ENCODE assay signal across 23 cellular contexts in genomic region chr19:50819636-50820035, GRCh38. TPM values are rescaled to one million over a fixed set of nuclear protein-coding genes. Genes with fewer than 3 reads are reported as not detected.
DNase-seq lines count a peak whose midpoint lies in the region; ATAC-seq, FAIRE-seq and TF ChIP-seq lines count a peak whose summit lies in the region.
"Had no signal": no experiment of that assay in that cellular context is flagged by ENCODE, and none has a peak within 500 bp of the region (broad histone marks: within the 10 kb centered on the region; RNA-seq: fewer than 3 reads in every experiment).

No MANE protein-coding gene starts in this region.

- H3K4me3 Mint-ChIP-seq in activated B cell treated with CpG ODN at 0.5 μM for 24 hours (peak overlapping the region; percentile 74), memory B cell (peak overlapping the region; percentile 86)

- H3K9me3 ChIP-seq in BLaER1: no peaks in the 10 kb centered on the region
- H3K9me3 ChIP-seq: Caco-2, mucosa of descending colon, vagina had no signal

- peaks cover 10% of the 10 kb centered on the region for H3K27me3 Mint-ChIP-seq in activated B cell treated with CpG ODN at 0.5 μM for 24 hours
- H3K27me3 Mint-ChIP-seq in memory B cell: peaks cover 5% of the 10 kb centered on the region

- no peak for ATAC-seq in activated B cell treated with CpG ODN at 0.5 μM for 24 hours (ENCODE audit: low read depth)
- no peak for ATAC-seq in memory B cell (ENCODE audit: low read depth)
- ATAC-seq: left lung, mucosa of descending colon had no signal

- peak overlapping the region; percentile 71 for H3K9ac ChIP-seq in BLaER1

- CTCF ChIA-PET in activated B cell treated with CpG ODN at 0.5 μM for 24 hours (lab: Charles Lee): no interaction called here

- H3K4me1 Mint-ChIP-seq in activated B cell treated with CpG ODN at 0.5 μM for 24 hours: peaks cover 69% of the 10 kb centered on the region
- peaks cover 50% of the 10 kb centered on the region for H3K4me1 Mint-ChIP-seq in memory B cell

- POLR2A ChIA-PET in activated B cell treated with CpG ODN at 0.5 μM for 24 hours (lab: Charles Lee): interaction anchor here (0.6 to 1.8 kb wide), 4 partner anchors 15 to 488 kb away, joined by 4 to 11 read pairs (median 5); no protein-coding TSS in a partner anchor

- H3K36me3 Mint-ChIP-seq in activated B cell treated with CpG ODN at 0.5 μM for 24 hours (ENCODE audit: low read depth) (no peaks in the 10 kb centered on the region), memory B cell (no peaks in the 10 kb centered on the region)
- H3K36me3 Mint-ChIP-seq: activated CD4-positive, alpha-beta memory T cell treated with anti-CD3 and anti-CD28 coated beads for 36 hours had no signal

- H3K27me3 ChIP-seq in BLaER1: no peaks in the 10 kb centered on the region
- H3K27me3 ChIP-seq: vagina had no signal

- H3K4me1 ChIP-seq in BLaER1: peaks cover 76% of the 10 kb centered on the region

- TF ChIP-seq CTCF in GM12864 (IDR thresholded peaks at IDR 0.05; ENCODE audit: low read depth, low read length, missing control alignments): no peak
- TF ChIP-seq CTCF in activated B cell treated with CpG ODN at 0.5 μM for 24 hours (IDR thresholded peaks at IDR 0.05): no peak
- TF ChIP-seq CTCF in D721Med (IDR thresholded peaks at IDR 0.05; ENCODE audit: insufficient read depth, missing control alignments): no peak

- H3K27ac Mint-ChIP-seq in activated B cell treated with CpG ODN at 0.5 μM for 24 hours: peak overlapping the region; percentile 71
- H3K27ac Mint-ChIP-seq in memory B cell: peak overlapping the region; percentile 81
- H3K27ac Mint-ChIP-seq: activated CD4-positive, alpha-beta memory T cell treated with anti-CD3 and anti-CD28 coated beads for 36 hours; activated naive CD8-positive, alpha-beta T cell; activated T-cell treated with anti-CD3 and anti-CD28 coated beads, Interleukin-2, amount 50 U/mL, for 24 hours had no signal

- no peaks in the 10 kb centered on the region for H3K9me3 Mint-ChIP-seq in activated B cell treated with CpG ODN at 0.5 μM for 24 hours
- H3K9me3 Mint-ChIP-seq in memory B cell: no peaks in the 10 kb centered on the region
- H3K9me3 Mint-ChIP-seq: activated CD4-positive, alpha-beta memory T cell treated with anti-CD3 and anti-CD28 coated beads for 36 hours; activated T-cell treated with anti-CD3 and anti-CD28 coated beads, Interleukin-2, amount 50 U/mL, for 24 hours had no signal

- FAIRE-seq in D721Med (lab: Jason Lieb, UNC): no peak

- H3K4me3 ChIP-seq in BLaER1 (peak overlapping the region; percentile 54), GM12864 (ENCODE audit: low read depth, low read length) (peak overlapping the region; percentile 60)
- H3K4me3 ChIP-seq: left lung, mucosa of descending colon, vagina had no signal

- no peak for DNase-seq in GM12864 (ENCODE audit: low read depth)
- DNase-seq in activated B cell treated with CpG ODN at 0.5 μM for 24 hours: no peak
- DNase-seq in memory B cell (ENCODE audit: low spot score in 2 of 2): no peak
- no peak for DNase-seq in SW 1271 (lab: John Stamatoyannopoulos, UW)
- no peak for DNase-seq in HT-29 (ENCODE audit: low spot score)
- no peak for DNase-seq in stimulated activated CD4-positive, alpha-beta T cell treated with anti-CD3 and anti-CD28 coated beads, Interleukin-1b, Interleukin-23, amount 100 ng/mL, for 48 hours
- DNase-seq in D721Med (ENCODE audit: insufficient read length, low spot score): no peak
- DNase-seq: activated CD4-positive, alpha-beta memory T cell treated with anti-CD3 and anti-CD28 coated beads for 36 hours; activated T-cell treated with anti-CD3 and anti-CD28 coated beads, Interleukin-2, amount 50 U/mL, for 24 hours; Caco-2; foreskin melanocyte; left lung; NCI-H187 treated with DMSO at 0.1 percent for 48 hours; NCI-H446; stimulated activated CD4-positive, alpha-beta T cell treated with anti-CD3 and anti-CD28 coated beads, Interleukin-2, amount 100 ng/mL, for 24 hours had no signal

- no peaks in the 10 kb centered on the region for H3K36me3 ChIP-seq in BLaER1
- H3K36me3 ChIP-seq: left lung, vagina had no signal

- intact Hi-C loops in activated B cell treated with CpG ODN at 0.5 μM for 24 hours (cut with micrococcal nuclease): no loop called here

- 0 out of 2 replicates have a peak overlapping the region, but pooled peaks have one; percentile 78 for H3K27ac ChIP-seq in BLaER1
- H3K27ac ChIP-seq: left lung, vagina had no signal

- peak overlapping the region; percentile 91 for H3K4me2 ChIP-seq in BLaER1

- H4K20me1 ChIP-seq in BLaER1: no peaks in the 10 kb centered on the region

RNA-seq across cellular contexts. Expression of gene KLK1, which starts 4.0 kb away (rescaled TPM):
- 10.0 and 13.0 TPM in 2 replicates for total RNA-seq in activated B cell treated with CpG ODN at 0.5 μM for 24 hours
- total RNA-seq in HT-29 (2014; rRNA removed; shearing (Covaris generic)): 3.4 and 4.6 TPM in 2 replicates
- total RNA-seq: G401, M059J, osteocyte, RPMI7951, vagina had no signal

RNA-seq across cellular contexts. Expression of gene KLK15, which starts 13.7 kb away (rescaled TPM):
- not detected in 2 replicates for total RNA-seq in activated B cell treated with CpG ODN at 0.5 μM for 24 hours
- not detected in 2 replicates for total RNA-seq in HT-29 (2014; rRNA removed; shearing (Covaris generic))
- total RNA-seq: activated CD4-positive, alpha-beta memory T cell treated with anti-CD3 and anti-CD28 coated beads for 36 hours; Caco-2; G401; left lung; M059J; osteocyte; RPMI7951; vagina had no signal

RNA-seq across cellular contexts. Expression of gene ACP4, which starts 29.4 kb away (rescaled TPM):
- not detected in 2 replicates for total RNA-seq in activated B cell treated with CpG ODN at 0.5 μM for 24 hours
- total RNA-seq in HT-29 (2014; rRNA removed; shearing (Covaris generic)): not detected in 2 replicates
- total RNA-seq: activated CD4-positive, alpha-beta memory T cell treated with anti-CD3 and anti-CD28 coated beads for 36 hours; Caco-2; G401; left lung; M059J; mucosa of descending colon; osteocyte; RPMI7951; vagina had no signal

RNA-seq across cellular contexts. Expression of gene KLK3, which starts 35.1 kb away (rescaled TPM):
- not detected in 2 replicates for total RNA-seq in activated B cell treated with CpG ODN at 0.5 μM for 24 hours
- not detected in 2 replicates for total RNA-seq in HT-29 (2014; rRNA removed; shearing (Covaris generic))
- total RNA-seq: activated CD4-positive, alpha-beta memory T cell treated with anti-CD3 and anti-CD28 coated beads for 36 hours; Caco-2; G401; left lung; M059J; osteocyte; RPMI7951; vagina had no signal

RNA-seq across cellular contexts. Expression of gene GPR32, which starts 49.4 kb away (rescaled TPM):
- total RNA-seq in activated B cell treated with CpG ODN at 0.5 μM for 24 hours: not detected in 2 replicates
- total RNA-seq in HT-29 (2014; rRNA removed; shearing (Covaris generic)): not detected in 2 replicates
- total RNA-seq: activated CD4-positive, alpha-beta memory T cell treated with anti-CD3 and anti-CD28 coated beads for 36 hours; Caco-2; G401; left lung; M059J; mucosa of descending colon; osteocyte; RPMI7951; vagina had no signal
